Comparison of ENCODE assay signal across 1 cellular context in the genomic region with DNA sequence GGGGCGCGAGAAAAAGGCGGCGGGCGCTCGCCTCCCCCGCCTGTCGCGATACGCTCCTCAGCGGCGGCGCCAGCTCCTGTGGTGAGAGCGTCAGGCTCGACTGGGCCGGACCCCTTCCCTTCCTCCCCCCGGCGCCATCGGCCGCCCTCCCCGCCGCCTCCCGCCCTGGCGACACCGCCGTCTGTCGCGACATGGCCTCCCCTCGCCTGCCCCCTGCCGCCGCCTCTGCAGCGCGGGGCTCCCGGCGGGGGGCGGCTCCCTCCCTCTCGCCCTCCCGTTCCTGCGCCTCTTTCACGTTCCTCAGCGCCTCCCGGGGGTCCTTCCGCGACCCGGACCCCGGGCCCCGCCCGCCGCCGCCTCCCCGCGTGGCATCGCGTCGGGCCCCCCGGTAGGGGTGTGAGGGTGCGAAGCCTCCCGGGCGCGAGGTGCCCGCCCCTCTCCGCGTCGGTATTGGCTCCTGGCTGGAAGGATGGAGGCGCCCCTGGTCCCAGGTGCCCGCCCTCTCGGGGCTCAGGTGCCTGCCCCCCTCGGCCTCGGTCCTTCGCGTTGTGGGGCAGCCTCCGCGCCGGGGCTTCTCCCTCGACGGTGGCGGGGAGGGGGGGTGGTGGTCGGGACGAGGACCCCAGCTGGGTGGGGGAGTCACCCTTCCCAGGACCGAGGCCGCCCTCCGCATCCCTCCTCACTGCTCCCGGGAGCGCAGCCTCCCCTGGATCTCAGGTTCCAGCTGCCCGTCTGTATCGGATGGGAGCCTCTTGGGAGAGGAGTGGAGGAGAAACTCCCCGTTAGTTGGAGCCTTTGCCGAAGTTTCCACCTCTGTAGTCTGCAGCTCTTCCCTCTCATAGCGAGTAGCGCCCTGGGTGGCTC.
TF ChIP-seq lines count a peak whose summit lies in the region.

No MANE protein-coding gene starts in this region.

TF ChIP-seq in K562, 482 proteins besides CTCF, POLR2A, EP300 and RAD21 (continued from another document):
- no peak for TF ChIP-seq ZNF263 (CRISPR knock-in tag; IDR thresholded peaks at IDR 0.05; ENCODE audit: borderline replicate concordance)
- TF ChIP-seq ZNF586 (CRISPR knock-in tag; conservative IDR thresholded peaks at IDR 0.05), result no peak
- TF ChIP-seq PHF21A (IDR thresholded peaks at IDR 0.05; ENCODE audit: borderline replicate concordance, low read depth), result no peak
- no peak for TF ChIP-seq ZNF212 (CRISPR knock-in tag; IDR thresholded peaks at IDR 0.05)
- peak; percentile 46 for TF ChIP-seq KDM5B (IDR thresholded peaks at IDR 0.05; ENCODE audit: insufficient replicate concordance, low read depth, low read length)
- TF ChIP-seq NCOA2 (IDR thresholded peaks at IDR 0.05; ENCODE audit: partially characterized antibody in 2 of 2), result no peak
- no peak for TF ChIP-seq MCM5 (IDR thresholded peaks at IDR 0.05; ENCODE audit: low read depth)
- no peak for TF ChIP-seq BRD9 (IDR thresholded peaks at IDR 0.05; ENCODE audit: low read depth, partially characterized antibody)
- no peak for TF ChIP-seq ZKSCAN1 (IDR thresholded peaks at IDR 0.05; ENCODE audit: low read depth, low read length)
- TF ChIP-seq LCOR (CRISPR knock-in tag; IDR thresholded peaks at IDR 0.05), result no peak
- TF ChIP-seq, protein P1, sequence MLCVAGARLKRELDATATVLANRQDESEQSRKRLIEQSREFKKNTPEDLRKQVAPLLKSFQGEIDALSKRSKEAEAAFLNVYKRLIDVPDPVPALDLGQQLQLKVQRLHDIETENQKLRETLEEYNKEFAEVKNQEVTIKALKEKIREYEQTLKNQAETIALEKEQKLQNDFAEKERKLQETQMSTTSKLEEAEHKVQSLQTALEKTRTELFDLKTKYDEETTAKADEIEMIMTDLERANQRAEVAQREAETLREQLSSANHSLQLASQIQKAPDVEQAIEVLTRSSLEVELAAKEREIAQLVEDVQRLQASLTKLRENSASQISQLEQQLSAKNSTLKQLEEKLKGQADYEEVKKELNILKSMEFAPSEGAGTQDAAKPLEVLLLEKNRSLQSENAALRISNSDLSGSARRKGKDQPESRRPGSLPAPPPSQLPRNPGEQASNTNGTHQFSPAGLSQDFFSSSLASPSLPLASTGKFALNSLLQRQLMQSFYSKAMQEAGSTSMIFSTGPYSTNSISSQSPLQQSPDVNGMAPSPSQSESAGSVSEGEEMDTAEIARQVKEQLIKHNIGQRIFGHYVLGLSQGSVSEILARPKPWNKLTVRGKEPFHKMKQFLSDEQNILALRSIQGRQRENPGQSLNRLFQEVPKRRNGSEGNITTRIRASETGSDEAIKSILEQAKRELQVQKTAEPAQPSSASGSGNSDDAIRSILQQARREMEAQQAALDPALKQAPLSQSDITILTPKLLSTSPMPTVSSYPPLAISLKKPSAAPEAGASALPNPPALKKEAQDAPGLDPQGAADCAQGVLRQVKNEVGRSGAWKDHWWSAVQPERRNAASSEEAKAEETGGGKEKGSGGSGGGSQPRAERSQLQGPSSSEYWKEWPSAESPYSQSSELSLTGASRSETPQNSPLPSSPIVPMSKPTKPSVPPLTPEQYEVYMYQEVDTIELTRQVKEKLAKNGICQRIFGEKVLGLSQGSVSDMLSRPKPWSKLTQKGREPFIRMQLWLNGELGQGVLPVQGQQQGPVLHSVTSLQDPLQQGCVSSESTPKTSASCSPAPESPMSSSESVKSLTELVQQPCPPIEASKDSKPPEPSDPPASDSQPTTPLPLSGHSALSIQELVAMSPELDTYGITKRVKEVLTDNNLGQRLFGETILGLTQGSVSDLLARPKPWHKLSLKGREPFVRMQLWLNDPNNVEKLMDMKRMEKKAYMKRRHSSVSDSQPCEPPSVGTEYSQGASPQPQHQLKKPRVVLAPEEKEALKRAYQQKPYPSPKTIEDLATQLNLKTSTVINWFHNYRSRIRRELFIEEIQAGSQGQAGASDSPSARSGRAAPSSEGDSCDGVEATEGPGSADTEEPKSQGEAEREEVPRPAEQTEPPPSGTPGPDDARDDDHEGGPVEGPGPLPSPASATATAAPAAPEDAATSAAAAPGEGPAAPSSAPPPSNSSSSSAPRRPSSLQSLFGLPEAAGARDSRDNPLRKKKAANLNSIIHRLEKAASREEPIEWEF (CRISPR knock-in tag; IDR thresholded peaks at IDR 0.05), result no peak
- TF ChIP-seq GTF2B (IDR thresholded peaks at IDR 0.05; ENCODE audit: extremely low read depth, insufficient read length), result no peak
- TF ChIP-seq RCOR1 (IDR thresholded peaks at IDR 0.05; ENCODE audit: borderline replicate concordance in 1 of 2, low read depth in 2 of 2, low read length in 2 of 2), result no peak
- no peak for TF ChIP-seq MAX (CRISPR knock-in tag; IDR thresholded peaks at IDR 0.05)
- peak; percentile 36; the same call in 1 of the 2 replicates for TF ChIP-seq ERF (CRISPR knock-in tag; IDR thresholded peaks at IDR 0.05)
- no peak for TF ChIP-seq ZSCAN32 (CRISPR knock-in tag; IDR thresholded peaks at IDR 0.05)
- peak; percentile 94 for TF ChIP-seq CHD1 (IDR thresholded peaks at IDR 0.05; ENCODE audit: low read length)
- no peak for TF ChIP-seq E2F3 (CRISPR knock-in tag; IDR thresholded peaks at IDR 0.05)
- no peak for TF ChIP-seq TFAP4 (CRISPR knock-in tag; IDR thresholded peaks at IDR 0.05; ENCODE audit: borderline replicate concordance)
- no peak for TF ChIP-seq MITF (IDR thresholded peaks at IDR 0.05)
- TF ChIP-seq SMAD2 (IDR thresholded peaks at IDR 0.05; ENCODE audit: low read depth, low read length), result no peak
